In the genomic region with DNA sequence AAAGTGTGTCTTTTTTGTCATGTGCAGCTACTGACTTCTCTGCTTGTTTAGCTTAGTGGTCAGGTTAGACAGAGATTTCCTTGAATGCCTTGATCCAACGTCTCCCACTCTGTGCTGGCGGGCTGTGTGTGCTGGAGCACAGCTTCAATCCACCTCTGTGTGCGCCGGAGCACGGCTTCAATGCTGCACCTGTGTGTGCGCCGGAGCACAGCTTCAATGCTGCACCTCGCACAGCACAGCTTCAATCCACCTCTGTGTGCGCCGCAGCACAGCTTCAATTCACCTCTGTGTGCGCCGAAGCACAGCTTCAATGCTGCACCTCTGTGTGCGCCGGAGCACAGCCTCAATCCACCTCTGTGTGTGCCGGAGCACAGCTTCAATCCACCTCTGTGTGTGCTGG, we compare ENCODE assay signal across 17 cellular contexts.
DNase-seq lines count a peak whose midpoint lies in the region; ATAC-seq, FAIRE-seq and TF ChIP-seq lines count a peak whose summit lies in the region.
"Had no signal": no experiment of that assay in that cellular context is flagged by ENCODE, and none has a peak within 500 bp of the region (broad histone marks: within the 10 kb centered on the region; RNA-seq: fewer than 3 reads in every experiment).

No MANE protein-coding gene starts in this region.

- no peaks in the 10 kb centered on the region for H3K36me3 ChIP-seq in RWPE2 (ENCODE audit: low read depth)
- H3K36me3 ChIP-seq in lower lobe of right lung = no peaks in the 10 kb centered on the region
- no peaks in the 10 kb centered on the region for H3K36me3 ChIP-seq in suprapubic skin
- H3K36me3 ChIP-seq: BLaER1 treated with 17β-estradiol and CSF1 and Interleukin-3, amounts not matched to agents 10 nM and 100 nM had no signal

- no peak for TF ChIP-seq EP300 in suprapubic skin (IDR thresholded peaks at IDR 0.05)

- TF ChIP-seq CTCF in RWPE2 (IDR thresholded peaks at IDR 0.05; ENCODE audit: poor library complexity, severe bottlenecking) = no peak
- no peak for TF ChIP-seq CTCF in lower lobe of right lung (IDR thresholded peaks at IDR 0.05)
- TF ChIP-seq CTCF in suprapubic skin (IDR thresholded peaks at IDR 0.05) = no peak

- CTCF ChIA-PET in activated naive CD4-positive, alpha-beta T cell treated with anti-CD3 and anti-CD28 coated beads, Interleukin-2, amount 10 ng/mL, durations not matched to agents 7 days and 5 days (lab: Charles Lee) = no interaction called here

- no peak overlapping the region for H3K4me3 ChIP-seq in RWPE2 (ENCODE audit: severe bottlenecking)
- H3K4me3 ChIP-seq in lower lobe of right lung = no peak overlapping the region
- H3K4me3 ChIP-seq in suprapubic skin = no peak overlapping the region
- H3K4me3 ChIP-seq: A549; BLaER1 treated with 17β-estradiol and CSF1 and Interleukin-3, amounts not matched to agents 10 nM and 100 nM had no signal

- no peaks in the 10 kb centered on the region for H3K9me3 Mint-ChIP-seq in activated naive CD4-positive, alpha-beta T cell treated with anti-CD3 and anti-CD28 coated beads, Interleukin-2, amount 10 ng/mL, durations not matched to agents 7 days and 5 days
- peaks cover 3% of the 10 kb centered on the region for H3K9me3 Mint-ChIP-seq in activated T-cell treated with anti-CD3 and anti-CD28 coated beads, Interleukin-2, amount 50 U/mL, for 24 hours

- peak; percentile 2 for DNase-seq in activated naive CD4-positive, alpha-beta T cell treated with anti-CD3 and anti-CD28 coated beads, Interleukin-2, amount 10 ng/mL, durations not matched to agents 7 days and 5 days
- no peak for DNase-seq in activated naive CD4-positive, alpha-beta T cell treated with Interleukin-2 at 50 U/mL for 16 hours
- DNase-seq in RWPE2 (ENCODE audit: low spot score) (peak; percentile 29), lower lobe of right lung (peak; percentile 28), suprapubic skin (ENCODE audit: low spot score in 2 of 2) (peak; percentile 5 to 34), GM19238 (ENCODE audit: insufficient read length, low spot score) (no peak), H54 (ENCODE audit: insufficient read length, low spot score) (no peak)
- DNase-seq in activated T-cell treated with anti-CD3 and anti-CD28 coated beads, Interleukin-2, amount 50 U/mL, for 24 hours = no peak
- DNase-seq: DMS 273 treated with DMSO at 0.1 percent for 48 hours, GF-D8, HFFc6, KBM-7, NCI-H146, NCI-H2081 treated with DMSO at 0.1 percent for 48 hours, OCI-M1 had no signal

- H3K36me3 Mint-ChIP-seq in activated naive CD4-positive, alpha-beta T cell treated with anti-CD3 and anti-CD28 coated beads, Interleukin-2, amount 10 ng/mL, durations not matched to agents 7 days and 5 days = no peaks in the 10 kb centered on the region
- no peaks in the 10 kb centered on the region for H3K36me3 Mint-ChIP-seq in activated T-cell treated with anti-CD3 and anti-CD28 coated beads, Interleukin-2, amount 50 U/mL, for 24 hours (ENCODE audit: low read depth)

- no peak for FAIRE-seq in H54 (lab: Jason Lieb, UNC)
- FAIRE-seq: A549 had no signal

- no peak overlapping the region for H3K27ac Mint-ChIP-seq in activated naive CD4-positive, alpha-beta T cell treated with anti-CD3 and anti-CD28 coated beads, Interleukin-2, amount 10 ng/mL, durations not matched to agents 7 days and 5 days
- no peak overlapping the region for H3K27ac Mint-ChIP-seq in activated T-cell treated with anti-CD3 and anti-CD28 coated beads, Interleukin-2, amount 50 U/mL, for 24 hours
- H3K27ac Mint-ChIP-seq: HFFc6 had no signal

- H3K4me1 ChIP-seq in RWPE2 (ENCODE audit: insufficient read depth, poor library complexity, severe bottlenecking) = no peaks in the 10 kb centered on the region
- H3K4me1 ChIP-seq in lower lobe of right lung = no peaks in the 10 kb centered on the region
- peaks cover 3% of the 10 kb centered on the region for H3K4me1 ChIP-seq in suprapubic skin
- H3K4me1 ChIP-seq: A549 had no signal

- no peaks in the 10 kb centered on the region for H3K27me3 ChIP-seq in RWPE2 (ENCODE audit: insufficient read depth, poor library complexity, severe bottlenecking)
- no peaks in the 10 kb centered on the region for H3K27me3 ChIP-seq in lower lobe of right lung (ENCODE audit: low read depth)
- peaks cover 5% of the 10 kb centered on the region for H3K27me3 ChIP-seq in suprapubic skin

- H3K27me3 Mint-ChIP-seq in activated naive CD4-positive, alpha-beta T cell treated with anti-CD3 and anti-CD28 coated beads, Interleukin-2, amount 10 ng/mL, durations not matched to agents 7 days and 5 days = peaks cover 23% of the 10 kb centered on the region
- peaks cover 23% of the 10 kb centered on the region for H3K27me3 Mint-ChIP-seq in activated T-cell treated with anti-CD3 and anti-CD28 coated beads, Interleukin-2, amount 50 U/mL, for 24 hours

- intact Hi-C loops in lower lobe of right lung (cut with DNase I) = no loop called here

- H3K4me3 Mint-ChIP-seq in activated naive CD4-positive, alpha-beta T cell treated with anti-CD3 and anti-CD28 coated beads, Interleukin-2, amount 10 ng/mL, durations not matched to agents 7 days and 5 days = no peak overlapping the region
- H3K4me3 Mint-ChIP-seq in activated T-cell treated with anti-CD3 and anti-CD28 coated beads, Interleukin-2, amount 50 U/mL, for 24 hours = no peak overlapping the region
- H3K4me3 Mint-ChIP-seq: HFFc6 had no signal

- H3K9me3 ChIP-seq in RWPE2 (ENCODE audit: severe bottlenecking) (no peaks in the 10 kb centered on the region), lower lobe of right lung (no peaks in the 10 kb centered on the region), suprapubic skin (no peaks in the 10 kb centered on the region)
- H3K9me3 ChIP-seq: A549 had no signal

- TF ChIP-seq POLR2A in suprapubic skin (IDR thresholded peaks at IDR 0.05) (no peak), H54 (IDR thresholded peaks at IDR 0.05; ENCODE audit: low read depth, low read length) (no peak)

- 96% methylated on average over 11 of the region's 15 CpGs for WGBS in suprapubic skin

- H3K27ac ChIP-seq in RWPE2 (ENCODE audit: poor library complexity, severe bottlenecking) (no peak overlapping the region), lower lobe of right lung (no peak overlapping the region), suprapubic skin (no peak overlapping the region)
- H3K27ac ChIP-seq: A549; BLaER1 treated with 17β-estradiol and CSF1 and Interleukin-3, amounts not matched to agents 10 nM and 100 nM had no signal

- ATAC-seq in RWPE2 (ENCODE audit: low read depth) = no peak
- no peak for ATAC-seq in lower lobe of right lung
- ATAC-seq: A549 had no signal

- no peaks in the 10 kb centered on the region for H3K4me1 Mint-ChIP-seq in activated naive CD4-positive, alpha-beta T cell treated with anti-CD3 and anti-CD28 coated beads, Interleukin-2, amount 10 ng/mL, durations not matched to agents 7 days and 5 days
- no peaks in the 10 kb centered on the region for H3K4me1 Mint-ChIP-seq in activated T-cell treated with anti-CD3 and anti-CD28 coated beads, Interleukin-2, amount 50 U/mL, for 24 hours (ENCODE audit: low read depth)

Comparison
In these comparisons a context has a peak if more than half of its experiments do, and no peak if none do; other contexts are left out.
1. DNase-seq: peak in activated naive CD4-positive, alpha-beta T cell treated with anti-CD3 and anti-CD28 coated beads, Interleukin-2, amount 10 ng/mL, durations not matched to agents 7 days and 5 days (single experiment), RWPE2 (single experiment), lower lobe of right lung (single experiment) and suprapubic skin (2 of 2); none in activated naive CD4-positive, alpha-beta T cell treated with Interleukin-2 at 50 U/mL for 16 hours (single experiment), GM19238 (single experiment), H54 (single experiment) and activated T-cell treated with anti-CD3 and anti-CD28 coated beads, Interleukin-2, amount 50 U/mL, for 24 hours (single experiment).